Comparison of ENCODE assay signal across 22 cellular contexts in the genomic region with DNA sequence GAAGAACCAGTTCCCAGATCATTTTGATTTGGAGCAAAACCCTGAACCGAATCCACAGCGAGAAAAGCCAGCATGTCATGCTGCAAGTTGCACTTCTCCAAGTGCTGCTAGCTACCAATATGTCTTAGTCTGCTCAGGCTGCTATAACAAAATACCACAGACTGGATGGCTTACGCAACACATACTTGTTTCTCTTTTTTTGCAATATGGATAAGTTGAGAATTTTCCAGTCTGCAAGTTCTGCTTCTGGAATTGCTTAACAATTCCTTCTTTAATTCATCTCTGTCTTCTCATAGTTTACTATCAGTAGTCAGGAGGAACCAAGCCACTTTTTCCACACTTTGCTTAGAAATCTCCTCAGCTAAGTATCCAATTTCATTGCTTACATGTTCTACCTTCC.
A peak's percentile ranks its signal among the peaks of the same experiment; 100 is the strongest.
DNase-seq lines count a peak whose midpoint lies in the region; ATAC-seq, FAIRE-seq and TF ChIP-seq lines count a peak whose summit lies in the region.
"Had no signal": no experiment of that assay in that cellular context is flagged by ENCODE, and none has a peak within 500 bp of the region (broad histone marks: within the 10 kb centered on the region; RNA-seq: fewer than 3 reads in every experiment).

No MANE protein-coding gene starts in this region.

- H4K20me1 ChIP-seq in HepG2 (ENCODE audit: insufficient read depth, low read length), result no peaks in the 10 kb centered on the region
- H4K20me1 ChIP-seq: BLaER1 treated with 17β-estradiol and CSF1 and Interleukin-3, amounts not matched to agents 10 nM and 100 nM had no signal

- H3K36me3 ChIP-seq in HepG2 (replicated peaks in 1 of 2; ENCODE audit: control insufficient read depth in 1 of 2, insufficient read depth in 2 of 2, low read length in 2 of 2) (no peaks in the 10 kb centered on the region), right lobe of liver (no peaks in the 10 kb centered on the region), esophagus squamous epithelium (no peaks in the 10 kb centered on the region), suprapubic skin (no peaks in the 10 kb centered on the region)
- H3K36me3 ChIP-seq: BLaER1 treated with 17β-estradiol and CSF1 and Interleukin-3, amounts not matched to agents 10 nM and 100 nM; heart left ventricle; sigmoid colon; transverse colon had no signal

- TF ChIP-seq CTCF in HepG2 (CRISPR knock-in tag; IDR thresholded peaks at IDR 0.05) (no peak), right lobe of liver (IDR thresholded peaks at IDR 0.05) (no peak), esophagus squamous epithelium (IDR thresholded peaks at IDR 0.05) (no peak), suprapubic skin (IDR thresholded peaks at IDR 0.05) (no peak)

- no TSS peak for BruUV-seq in HepG2 (replicated peaks; lab: Mats Ljungman, UMichigan)

- TF ChIP-seq RAD21 in HepG2 (CRISPR knock-in tag; IDR thresholded peaks at IDR 0.05), result no peak

- WGBS in HepG2 (ENCODE audit: low lambda C conversion rate), result 72% methylated on average over 3 of the region's 3 CpGs
- WGBS in right lobe of liver (ENCODE audit: insufficient coverage, low coverage, low lambda C conversion rate, missing lambda C conversion rate), result 94% methylated on average over 3 of the region's 3 CpGs
- 50 to 59% methylated on average over 3 of the region's 3 CpGs for WGBS in esophagus squamous epithelium, 2 donors
- 56% methylated on average over 3 of the region's 3 CpGs for WGBS in suprapubic skin

- TF ChIP-seq EP300 in HepG2 (IDR thresholded peaks at IDR 0.05; ENCODE audit: low read depth in 2 of 2, low read length in 2 of 2) (no peak), HepG2 (CRISPR knock-in tag; IDR thresholded peaks at IDR 0.05; ENCODE audit: borderline replicate concordance) (no peak), suprapubic skin (IDR thresholded peaks at IDR 0.05) (no peak)

- H2AFZ ChIP-seq in HepG2 (ENCODE audit: low read length), result no peak overlapping the region
- H2AFZ ChIP-seq: GM23338 had no signal

- H3K4me2 ChIP-seq in HepG2 (ENCODE audit: low read depth, low read length), result no peak overlapping the region
- H3K4me2 ChIP-seq: GM23338 had no signal

- CTCF ChIA-PET in HepG2 (lab: Yijun Ruan, JAX; ENCODE audit: low intra/inter-chr PET ratio, low total read pairs), result no interaction called here

- in situ Hi-C loops in HepG2 (cut with HindIII; ENCODE audit: extremely low pct_ligation_motif_present, low pct_unique_long_range_greater_than_20kb), result no loop called here

- intact Hi-C loops in HepG2 (cut with micrococcal nuclease; ENCODE audit: unreplicated experiment) (no loop called here), right lobe of liver (cut with DNase I) (no loop called here), esophagus squamous epithelium (cut with DNase I) (no loop called here)

- no peak for DNase-seq in HepG2 (ENCODE audit: low spot score)
- DNase-seq in right lobe of liver, result no peak
- DNase-seq in SIG-M5 treated with dmso at 0.1 percent for 504 hours (lab: John Stamatoyannopoulos, UW; ENCODE audit: unreplicated experiment), result peak; percentile 48
- no peak for DNase-seq in esophagus squamous epithelium (lab: John Stamatoyannopoulos, UW)
- no peak for DNase-seq in suprapubic skin (ENCODE audit: low spot score in 2 of 2)
- DNase-seq in NCI-H1105 treated with DMSO at 0.1 percent for 48 hours (lab: John Stamatoyannopoulos, UW), result no peak
- no peak for DNase-seq in activated naive CD4-positive, alpha-beta T cell treated with anti-CD3 and anti-CD28 coated beads, Interleukin-2, amount 50 U/mL, for 16 hours
- DNase-seq: activated naive CD4-positive, alpha-beta T cell treated with anti-CD3 and anti-CD28 coated beads for 36 hours; cortex of kidney; DMS153; heart left ventricle; NCI-H1092 treated with DMSO at 0.1 percent for 48 hours; NCI-H2107; NCI-H69; sigmoid colon; stimulated activated CD4-positive, alpha-beta T cell treated with anti-CD3 and anti-CD28 coated beads, Interleukin-1b, Interleukin-23, amount 100 ng/mL, for 48 hours; stimulated activated naive CD8-positive, alpha-beta T cell treated with anti-CD3 and anti-CD28 coated beads, Interleukin-15, Interleukin-2, amounts not matched to agents 100 U/mL and 50 U/mL, for 24 hours; T-cell; transverse colon had no signal

- no peaks in the 10 kb centered on the region for H3K79me2 ChIP-seq in HepG2 (ENCODE audit: insufficient read depth, low read length)

- H3K4me1 ChIP-seq in HepG2 (ENCODE audit: insufficient read depth, low read length) (0 out of 2 replicates have a peak, but pooled peaks cover 11% of the 10 kb centered on the region), right lobe of liver (peaks cover 0 to 7% (median 0%) of the 10 kb centered on the region in 4 donors), esophagus squamous epithelium (peaks cover 0 to 26% (median 0%) of the 10 kb centered on the region in 3 donors), suprapubic skin (peaks cover 6% of the 10 kb centered on the region)
- H3K4me1 ChIP-seq: heart left ventricle, sigmoid colon had no signal

- H3K27ac ChIP-seq in HepG2 (ENCODE audit: extremely low read length, insufficient read depth, low read length), result no peak overlapping the region
- no peak overlapping the region for H3K27ac ChIP-seq in right lobe of liver
- peak overlapping the region; percentile 1 to 54 (median 50) for H3K27ac ChIP-seq in esophagus squamous epithelium
- peak overlapping the region; percentile 55 for H3K27ac ChIP-seq in suprapubic skin
- H3K27ac ChIP-seq: BLaER1 treated with 17β-estradiol and CSF1 and Interleukin-3, amounts not matched to agents 10 nM and 100 nM; heart left ventricle; sigmoid colon; transverse colon had no signal

- no peaks in the 10 kb centered on the region for H3K9me3 ChIP-seq in HepG2 (ENCODE audit: low read length)
- no peaks in the 10 kb centered on the region for H3K9me3 ChIP-seq in right lobe of liver
- no peaks in the 10 kb centered on the region for H3K9me3 ChIP-seq in esophagus squamous epithelium
- no peaks in the 10 kb centered on the region for H3K9me3 ChIP-seq in suprapubic skin
- H3K9me3 ChIP-seq: heart left ventricle, sigmoid colon, transverse colon had no signal

- TF ChIP-seq POLR2A in HepG2 (IDR thresholded peaks at IDR 0.05; ENCODE audit: insufficient read depth in 1 of 2, low read depth in 2 of 2, low read length in 2 of 2) (no peak), right lobe of liver (IDR thresholded peaks at IDR 0.05) (no peak), esophagus squamous epithelium (IDR thresholded peaks at IDR 0.05) (no peak), suprapubic skin (IDR thresholded peaks at IDR 0.05) (no peak)

- H3K27me3 ChIP-seq in HepG2 (ENCODE audit: control insufficient read depth in 1 of 2, insufficient read depth in 2 of 2, low read length in 2 of 2), result peaks cover 0 to 2% of the 10 kb centered on the region in 2 experiments; a peak in 1 of 5 replicates
- no peaks in the 10 kb centered on the region for H3K27me3 ChIP-seq in right lobe of liver
- peaks cover 0 to 10% (median 0%) of the 10 kb centered on the region in 4 donors for H3K27me3 ChIP-seq in esophagus squamous epithelium
- no peaks in the 10 kb centered on the region for H3K27me3 ChIP-seq in suprapubic skin
- H3K27me3 ChIP-seq: heart left ventricle, sigmoid colon, transverse colon had no signal

- H3K9ac ChIP-seq in HepG2 (ENCODE audit: insufficient read depth, low read depth, low read length), result no peak overlapping the region
- H3K9ac ChIP-seq: BLaER1 treated with 17β-estradiol and CSF1 and Interleukin-3, amounts not matched to agents 10 nM and 100 nM had no signal

- POLR2A ChIA-PET in HepG2 (lab: Yijun Ruan, JAX), result no interaction called here

- H3K4me3 ChIP-seq in HepG2 (replicated peaks in 1 of 3; ENCODE audit: insufficient read depth in 1 of 3, low read depth in 2 of 3, low read length in 3 of 3) (no peak overlapping the region), right lobe of liver (no peak overlapping the region), esophagus squamous epithelium (no peak overlapping the region), suprapubic skin (no peak overlapping the region)
- H3K4me3 ChIP-seq: BLaER1 treated with 17β-estradiol and CSF1 and Interleukin-3, amounts not matched to agents 10 nM and 100 nM; GM23338; heart left ventricle; sigmoid colon; transverse colon had no signal

- no peak for ATAC-seq in HepG2
- ATAC-seq in right lobe of liver, result no peak
- ATAC-seq in HG03442 (IDR thresholded peaks at IDR 0.05; ENCODE audit: unreplicated experiment), result no peak
- ATAC-seq: GM23338; heart left ventricle; stimulated activated naive CD8-positive, alpha-beta T cell treated with anti-CD3 and anti-CD28 coated beads, Interleukin-15, Interleukin-2, amounts not matched to agents 100 U/mL and 50 U/mL, for 24 hours; T-cell had no signal

- no peak for FAIRE-seq in HepG2 (lab: Jason Lieb, UNC)

TF ChIP-seq in HepG2, 621 proteins besides CTCF, POLR2A, EP300 and RAD21 (continues in another document):
- TF ChIP-seq RBFOX2 (IDR thresholded peaks at IDR 0.05; ENCODE audit: low read depth, low read length) (no peak), CBX2 (IDR thresholded peaks at IDR 0.05; ENCODE audit: low read depth, low read length) (no peak), CBX2 (CRISPR knock-in tag; IDR thresholded peaks at IDR 0.05; ENCODE audit: low read depth) (no peak), SATB2 (CRISPR knock-in tag; IDR thresholded peaks at IDR 0.05) (no peak), HOXD1 (CRISPR knock-in tag; IDR thresholded peaks at IDR 0.05) (no peak), ZNF138 (CRISPR knock-in tag; IDR thresholded peaks at IDR 0.05; ENCODE audit: low read depth) (no peak), SPEN (CRISPR knock-in tag; IDR thresholded peaks at IDR 0.05; ENCODE audit: low read depth) (no peak), ZNF12 (CRISPR knock-in tag; IDR thresholded peaks at IDR 0.05) (peak; percentile 95)
- TF ChIP-seq, protein P1, sequence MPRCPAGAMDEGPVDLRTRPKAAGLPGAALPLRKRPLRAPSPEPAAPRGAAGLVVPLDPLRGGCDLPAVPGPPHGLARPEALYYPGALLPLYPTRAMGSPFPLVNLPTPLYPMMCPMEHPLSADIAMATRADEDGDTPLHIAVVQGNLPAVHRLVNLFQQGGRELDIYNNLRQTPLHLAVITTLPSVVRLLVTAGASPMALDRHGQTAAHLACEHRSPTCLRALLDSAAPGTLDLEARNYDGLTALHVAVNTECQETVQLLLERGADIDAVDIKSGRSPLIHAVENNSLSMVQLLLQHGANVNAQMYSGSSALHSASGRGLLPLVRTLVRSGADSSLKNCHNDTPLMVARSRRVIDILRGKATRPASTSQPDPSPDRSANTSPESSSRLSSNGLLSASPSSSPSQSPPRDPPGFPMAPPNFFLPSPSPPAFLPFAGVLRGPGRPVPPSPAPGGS (CRISPR knock-in tag; IDR thresholded peaks at IDR 0.05), result no peak
- TF ChIP-seq, protein P2, sequence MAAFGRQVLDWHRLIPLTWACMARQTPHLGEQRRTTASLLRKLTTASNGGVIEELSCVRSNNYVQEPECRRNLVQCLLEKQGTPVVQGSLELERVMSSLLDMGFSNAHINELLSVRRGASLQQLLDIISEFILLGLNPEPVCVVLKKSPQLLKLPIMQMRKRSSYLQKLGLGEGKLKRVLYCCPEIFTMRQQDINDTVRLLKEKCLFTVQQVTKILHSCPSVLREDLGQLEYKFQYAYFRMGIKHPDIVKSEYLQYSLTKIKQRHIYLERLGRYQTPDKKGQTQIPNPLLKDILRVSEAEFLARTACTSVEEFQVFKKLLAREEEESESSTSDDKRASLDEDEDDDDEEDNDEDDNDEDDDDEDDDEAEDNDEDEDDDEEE (CRISPR knock-in tag; IDR thresholded peaks at IDR 0.05), result no peak

Comparison
In these comparisons a context has a peak if more than half of its experiments do, and no peak if none do; other contexts are left out.
1. H3K27ac ChIP-seq: peak in esophagus squamous epithelium (4 of 4) and suprapubic skin (single experiment); none in HepG2 (single experiment) and right lobe of liver (0 of 3).